In the genomic region with DNA sequence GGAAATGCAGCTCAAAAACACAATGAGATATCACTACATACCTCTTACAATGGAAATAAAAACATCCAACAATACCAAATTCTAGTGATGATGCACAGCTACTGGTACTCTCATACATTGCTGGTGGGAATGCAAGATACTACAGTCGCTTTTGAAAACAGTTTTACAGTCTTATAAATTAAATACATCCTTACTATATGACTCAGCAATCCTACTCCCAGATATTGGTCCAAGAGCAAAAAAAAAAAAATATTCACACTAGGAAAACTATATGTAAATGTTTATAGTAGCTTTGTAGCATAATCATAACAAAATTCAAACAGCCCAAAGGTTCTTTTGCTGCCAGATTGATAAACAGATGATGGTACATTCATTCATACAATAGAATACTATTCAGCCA, we compare ENCODE assay signal across 22 cellular contexts.
DNase-seq lines count a peak whose midpoint lies in the region; ATAC-seq and TF ChIP-seq lines count a peak whose summit lies in the region.
"Had no signal": no experiment of that assay in that cellular context is flagged by ENCODE, and none has a peak within 500 bp of the region (broad histone marks: within the 10 kb centered on the region; RNA-seq: fewer than 3 reads in every experiment).

No MANE protein-coding gene starts in this region.

- H3F3A ChIP-seq in GM23248 (ENCODE audit: insufficient read depth) (no peaks in the 10 kb centered on the region), PC-3 (ENCODE audit: low read length, unreplicated experiment) (no peaks in the 10 kb centered on the region)

- H4K20me1 ChIP-seq in GM23248 (ENCODE audit: insufficient read depth) (no peaks in the 10 kb centered on the region), PC-3 (ENCODE audit: low read length) (no peaks in the 10 kb centered on the region)
- H4K20me1 ChIP-seq: BLaER1 treated with 17β-estradiol and CSF1 and Interleukin-3, amounts not matched to agents 10 nM and 100 nM had no signal

- WGBS in GM23248 (ENCODE audit: low coverage in 1 of 2, low lambda C conversion rate in 2 of 2, missing lambda C conversion rate in 2 of 2), 2 experiments: 19 to 31% methylated on average over 1 of the region's 1 CpG
- 61 to 78% methylated on average over 1 of the region's 1 CpG for WGBS in esophagus squamous epithelium, 2 donors

- H3K9me3 ChIP-seq in GM23248 (ENCODE audit: low read depth): no peaks in the 10 kb centered on the region
- H3K9me3 ChIP-seq in PC-3 (ENCODE audit: low read length): no peaks in the 10 kb centered on the region
- no peaks in the 10 kb centered on the region for H3K9me3 ChIP-seq in gastrocnemius medialis
- H3K9me3 ChIP-seq in esophagus squamous epithelium: no peaks in the 10 kb centered on the region
- H3K9me3 ChIP-seq: BLaER1 treated with 17β-estradiol and CSF1 and Interleukin-3, amounts not matched to agents 10 nM and 100 nM; Caco-2 had no signal

- BruUV-seq in PC-3 (replicated peaks; lab: Mats Ljungman, UMichigan): no TSS peak

- no peak overlapping the region for H2AFZ ChIP-seq in GM23248
- no peak overlapping the region for H2AFZ ChIP-seq in PC-3 (ENCODE audit: low read length)

- intact Hi-C loops in PC-3 (cut with micrococcal nuclease) (no loop called here), gastrocnemius medialis (cut with DNase I; ENCODE audit: low total_unique reads) (no loop called here), esophagus squamous epithelium (cut with DNase I) (no loop called here)

- POLR2A ChIA-PET in PC-3 (lab: Charles Lee; ENCODE audit: unreplicated experiment): interaction anchor here (0.6 kb wide), 1 partner anchor 18 kb away, joined by 8 read pairs; no protein-coding TSS in a partner anchor

- DNase-seq in GM23248: peak; percentile 2
- DNase-seq in PC-3: no peak
- DNase-seq in fibroblast of villous mesenchyme (ENCODE audit: low read depth): peak; percentile 44
- no peak for DNase-seq in DMS153 treated with DMSO at 0.1 percent for 48 hours (lab: John Stamatoyannopoulos, UW; ENCODE audit: unreplicated experiment)
- DNase-seq in gastrocnemius medialis: no peak
- no peak for DNase-seq in esophagus squamous epithelium (lab: John Stamatoyannopoulos, UW)
- DNase-seq in effector CD8-positive, alpha-beta T cell (lab: John Stamatoyannopoulos, UW): no peak
- DNase-seq: 8988T; ACHN; AML-193; Caco-2; Calu3; CD4-positive, alpha-beta T cell; CD8-positive, alpha-beta T cell; DMS53; DMS79; DND-41; EL; GDM1 had no signal

- H3K36me3 ChIP-seq in GM23248 (ENCODE audit: low read depth): no peaks in the 10 kb centered on the region
- H3K36me3 ChIP-seq in PC-3 (ENCODE audit: low read depth, low read length): no peaks in the 10 kb centered on the region
- H3K36me3 ChIP-seq in gastrocnemius medialis: no peaks in the 10 kb centered on the region
- no peaks in the 10 kb centered on the region for H3K36me3 ChIP-seq in esophagus squamous epithelium
- H3K36me3 ChIP-seq: BLaER1 treated with 17β-estradiol and CSF1 and Interleukin-3, amounts not matched to agents 10 nM and 100 nM had no signal

- CTCF ChIA-PET in PC-3 (lab: Charles Lee): no interaction called here

- H3K27ac ChIP-seq in GM23248 (no peak overlapping the region), PC-3 (ENCODE audit: low read length) (no peak overlapping the region), gastrocnemius medialis (no peak overlapping the region), esophagus squamous epithelium (no peak overlapping the region)
- H3K27ac ChIP-seq: BLaER1 treated with 17β-estradiol and CSF1 and Interleukin-3, amounts not matched to agents 10 nM and 100 nM; C4-2B had no signal

- H3K9me2 ChIP-seq in GM23248 (ENCODE audit: insufficient read depth): no peaks in the 10 kb centered on the region
- no peaks in the 10 kb centered on the region; the same call in 1 of the 2 replicates for H3K9me2 ChIP-seq in PC-3 (replicated peaks; ENCODE audit: low read length)

- H3K4me1 ChIP-seq in GM23248 (ENCODE audit: insufficient read depth) (no peaks in the 10 kb centered on the region), PC-3 (ENCODE audit: insufficient read depth, low read length) (no peaks in the 10 kb centered on the region), gastrocnemius medialis (peaks cover 0 to 7% of the 10 kb centered on the region in 2 donors), esophagus squamous epithelium (no peaks in the 10 kb centered on the region)
- H3K4me1 ChIP-seq: BLaER1 treated with 17β-estradiol and CSF1 and Interleukin-3, amounts not matched to agents 10 nM and 100 nM had no signal

- H3K27me3 ChIP-seq in GM23248 (replicated peaks; ENCODE audit: insufficient read depth) (no peaks in the 10 kb centered on the region), PC-3 (ENCODE audit: low read length) (no peaks in the 10 kb centered on the region), gastrocnemius medialis (no peaks in the 10 kb centered on the region), esophagus squamous epithelium (no peaks in the 10 kb centered on the region)
- H3K27me3 ChIP-seq: BLaER1 treated with 17β-estradiol and CSF1 and Interleukin-3, amounts not matched to agents 10 nM and 100 nM had no signal

- TF ChIP-seq POLR2A in gastrocnemius medialis (IDR thresholded peaks at IDR 0.05) (no peak), esophagus squamous epithelium (IDR thresholded peaks at IDR 0.05) (no peak)

- H3K79me2 ChIP-seq in GM23248 (ENCODE audit: insufficient read depth) (no peaks in the 10 kb centered on the region), PC-3 (ENCODE audit: low read length) (no peaks in the 10 kb centered on the region)

- peak; percentile 71 for ATAC-seq in PC-3
- no peak for ATAC-seq in gastrocnemius medialis
- ATAC-seq: CD8-positive, alpha-beta T cell; GM12878 had no signal

- H3K4me2 ChIP-seq in GM23248 (ENCODE audit: unreplicated experiment): no peak overlapping the region
- H3K4me2 ChIP-seq in PC-3 (ENCODE audit: low read length): no peak overlapping the region
- H3K4me2 ChIP-seq: BLaER1 treated with 17β-estradiol and CSF1 and Interleukin-3, amounts not matched to agents 10 nM and 100 nM had no signal

- H3K9ac ChIP-seq in GM23248: no peak overlapping the region
- no peak overlapping the region for H3K9ac ChIP-seq in PC-3 (ENCODE audit: low read length)
- H3K9ac ChIP-seq: BLaER1 treated with 17β-estradiol and CSF1 and Interleukin-3, amounts not matched to agents 10 nM and 100 nM had no signal

- in situ Hi-C loops in GM23248 (cut with MboI): no loop called here
- in situ Hi-C loops in gastrocnemius medialis (cut with MboI; ENCODE audit: low sequenced_read_pairs in 4 of 4): no loop called here

- H3K4me3 ChIP-seq in GM23248 (no peak overlapping the region), PC-3 (ENCODE audit: low read length) (no peak overlapping the region), fibroblast of villous mesenchyme (ENCODE audit: low read depth, low read length) (no peak overlapping the region), gastrocnemius medialis (no peak overlapping the region), esophagus squamous epithelium (no peak overlapping the region)
- H3K4me3 ChIP-seq: BLaER1 treated with 17β-estradiol and CSF1 and Interleukin-3, amounts not matched to agents 10 nM and 100 nM; GM12878 had no signal

- TF ChIP-seq CTCF in PC-3 (conservative IDR thresholded peaks at IDR 0.05; ENCODE audit: low read depth, low read length) (no peak), fibroblast of villous mesenchyme (IDR thresholded peaks at IDR 0.05; ENCODE audit: insufficient read depth, low read depth, low read length) (no peak), gastrocnemius medialis (IDR thresholded peaks at IDR 0.05 in 4 of 5, conservative IDR thresholded peaks at IDR 0.05 in 1 of 5) (no peak), esophagus squamous epithelium (IDR thresholded peaks at IDR 0.05) (no peak)

Comparison
In these comparisons a context has a peak if more than half of its experiments do, and no peak if none do; other contexts are left out.
1. DNase-seq: peak in GM23248 (single experiment) and fibroblast of villous mesenchyme (single experiment); none in PC-3 (single experiment), DMS153 treated with DMSO at 0.1 percent for 48 hours (single experiment), gastrocnemius medialis (0 of 2), esophagus squamous epithelium (single experiment) and effector CD8-positive, alpha-beta T cell (single experiment).